In the genomic region with DNA sequence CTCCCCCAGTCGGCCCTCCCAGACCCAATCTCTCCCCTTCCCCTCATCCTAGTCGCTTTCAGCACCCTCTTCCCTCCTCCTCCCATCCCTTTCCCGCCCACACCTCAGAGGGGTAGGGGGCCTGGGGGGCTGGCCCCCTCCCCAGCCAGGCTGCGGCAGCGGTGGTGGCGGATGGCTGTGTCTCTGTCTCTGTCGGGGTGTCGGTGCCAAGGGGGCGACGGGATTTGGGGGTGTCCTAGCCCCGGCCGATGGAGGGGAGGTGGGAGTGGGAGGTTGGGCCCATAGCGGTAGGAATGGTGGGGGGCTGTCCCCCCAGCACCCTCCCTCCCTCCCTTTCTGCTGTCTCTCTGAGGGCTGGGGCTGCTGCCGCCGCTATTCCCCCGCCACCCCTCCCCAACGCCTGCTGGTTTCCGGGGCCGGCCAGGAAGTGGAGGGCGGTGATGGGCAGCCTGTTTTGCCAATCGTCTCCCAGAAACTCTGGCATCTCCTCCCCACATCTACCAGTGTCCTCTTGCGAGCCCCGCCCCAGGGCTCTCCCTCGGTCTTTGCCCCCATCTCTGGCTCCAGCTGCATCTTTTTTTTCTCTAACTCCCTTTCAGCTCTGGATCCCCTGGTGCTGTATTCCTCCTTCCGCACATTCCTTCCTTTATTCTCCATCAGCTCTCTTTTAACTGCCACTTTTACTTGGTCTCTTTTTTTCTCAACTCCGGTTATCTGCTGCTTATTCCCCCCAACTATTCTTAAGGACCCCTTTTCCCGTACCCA, we compare ENCODE assay signal across 1 cellular context.
TF ChIP-seq lines count a peak whose summit lies in the region.

Gene AGPAT1, minus strand, starts transcription at position 374 of the 765 bp plus-strand sequence. CDS start 4,588 bp downstream, outside the sequence.

TF ChIP-seq in K562, 482 proteins besides CTCF, POLR2A, EP300 and RAD21 (continued from another document and continues in another):
- TF ChIP-seq ZBTB2 (IDR thresholded peaks at IDR 0.05) (0 out of 2 replicates have a peak, but pooled peaks have one; percentile 22), TRIM25 (IDR thresholded peaks at IDR 0.05; ENCODE audit: borderline replicate concordance) (no peak), ZNF518B (CRISPR knock-in tag; IDR thresholded peaks at IDR 0.05) (no peak), SREBF2 (CRISPR knock-in tag; IDR thresholded peaks at IDR 0.05) (no peak), GABPA (tag; conservative IDR thresholded peaks at IDR 0.05; ENCODE audit: low read depth) (peak; percentile 97), FOXK1 (CRISPR knock-in tag; IDR thresholded peaks at IDR 0.05; ENCODE audit: borderline replicate concordance) (no peak), FOXM1 (IDR thresholded peaks at IDR 0.05; ENCODE audit: low read depth) (no peak), FOXM1 (CRISPR knock-in tag; IDR thresholded peaks at IDR 0.05; ENCODE audit: low read depth) (no peak), NFE2 (IDR thresholded peaks at IDR 0.05; ENCODE audit: low read depth) (no peak), NUFIP1 (IDR thresholded peaks at IDR 0.05; ENCODE audit: partially characterized antibody) (no peak), RFX5 (IDR thresholded peaks at IDR 0.05; ENCODE audit: low read depth, low read length) (no peak), TAF9B (IDR thresholded peaks at IDR 0.05; ENCODE audit: partially characterized antibody) (peak; percentile 7), SMAD2 (IDR thresholded peaks at IDR 0.05; ENCODE audit: low read depth, low read length) (no peak), GATA2 (CRISPR knock-in tag; IDR thresholded peaks at IDR 0.05) (no peak), GTF2F1 (IDR thresholded peaks at IDR 0.05; ENCODE audit: low read depth, low read length) (no peak), ZNF174 (CRISPR knock-in tag; IDR thresholded peaks at IDR 0.05) (0 out of 2 replicates have a peak, but pooled peaks have one; percentile 24), THAP12 (CRISPR knock-in tag; IDR thresholded peaks at IDR 0.05) (0 out of 2 replicates have a peak, but pooled peaks have one; percentile 50), ZNF785 (CRISPR knock-in tag; IDR thresholded peaks at IDR 0.05) (no peak), CXXC5 (CRISPR knock-in tag; IDR thresholded peaks at IDR 0.05) (peak; percentile 50; the same call in 1 of the 2 replicates), ZNF717 (CRISPR knock-in tag; IDR thresholded peaks at IDR 0.05) (no peak), KAT2B (IDR thresholded peaks at IDR 0.05; ENCODE audit: low read depth, low read length) (no peak), DACH1 (IDR thresholded peaks at IDR 0.05; ENCODE audit: partially characterized antibody) (no peak), OTX1 (CRISPR knock-in tag; IDR thresholded peaks at IDR 0.05) (peak; percentile 86), POLR2AphosphoS5 (IDR thresholded peaks at IDR 0.05; ENCODE audit: control insufficient read depth, insufficient read depth, low read depth, low read length) (peak; percentile 55; the same call in 1 of the 2 replicates), MXD1 (CRISPR knock-in tag; IDR thresholded peaks at IDR 0.05; ENCODE audit: borderline replicate concordance, poor library complexity, severe bottlenecking) (no peak), ZFP30 (CRISPR knock-in tag; IDR thresholded peaks at IDR 0.05; ENCODE audit: borderline replicate concordance) (no peak), ZC3H8 (IDR thresholded peaks at IDR 0.05) (no peak; the same call in 1 of the 2 replicates), TARDBP (IDR thresholded peaks at IDR 0.05) (no peak), KLF6 (CRISPR knock-in tag; IDR thresholded peaks at IDR 0.05; ENCODE audit: borderline replicate concordance) (no peak; the same call in 1 of the 2 replicates), ARNT (IDR thresholded peaks at IDR 0.05) (peak; percentile 45 to 84; a peak in 2 of 4 replicates), NRF1 (conservative IDR thresholded peaks at IDR 0.05 in 1 of 2, IDR thresholded peaks at IDR 0.05 in 1 of 2) (peak in 1 of 2 experiments; percentile 22; a peak in 1 of 4 replicates), RBBP5 (IDR thresholded peaks at IDR 0.05; ENCODE audit: borderline replicate concordance, insufficient read depth, low read length, poor library complexity, severe bottlenecking) (peak; percentile 75), PCBP1 (IDR thresholded peaks at IDR 0.05; ENCODE audit: low read depth, low read length, poor library complexity, severe bottlenecking) (peak; percentile 96)
- TF ChIP-seq, protein P1, sequence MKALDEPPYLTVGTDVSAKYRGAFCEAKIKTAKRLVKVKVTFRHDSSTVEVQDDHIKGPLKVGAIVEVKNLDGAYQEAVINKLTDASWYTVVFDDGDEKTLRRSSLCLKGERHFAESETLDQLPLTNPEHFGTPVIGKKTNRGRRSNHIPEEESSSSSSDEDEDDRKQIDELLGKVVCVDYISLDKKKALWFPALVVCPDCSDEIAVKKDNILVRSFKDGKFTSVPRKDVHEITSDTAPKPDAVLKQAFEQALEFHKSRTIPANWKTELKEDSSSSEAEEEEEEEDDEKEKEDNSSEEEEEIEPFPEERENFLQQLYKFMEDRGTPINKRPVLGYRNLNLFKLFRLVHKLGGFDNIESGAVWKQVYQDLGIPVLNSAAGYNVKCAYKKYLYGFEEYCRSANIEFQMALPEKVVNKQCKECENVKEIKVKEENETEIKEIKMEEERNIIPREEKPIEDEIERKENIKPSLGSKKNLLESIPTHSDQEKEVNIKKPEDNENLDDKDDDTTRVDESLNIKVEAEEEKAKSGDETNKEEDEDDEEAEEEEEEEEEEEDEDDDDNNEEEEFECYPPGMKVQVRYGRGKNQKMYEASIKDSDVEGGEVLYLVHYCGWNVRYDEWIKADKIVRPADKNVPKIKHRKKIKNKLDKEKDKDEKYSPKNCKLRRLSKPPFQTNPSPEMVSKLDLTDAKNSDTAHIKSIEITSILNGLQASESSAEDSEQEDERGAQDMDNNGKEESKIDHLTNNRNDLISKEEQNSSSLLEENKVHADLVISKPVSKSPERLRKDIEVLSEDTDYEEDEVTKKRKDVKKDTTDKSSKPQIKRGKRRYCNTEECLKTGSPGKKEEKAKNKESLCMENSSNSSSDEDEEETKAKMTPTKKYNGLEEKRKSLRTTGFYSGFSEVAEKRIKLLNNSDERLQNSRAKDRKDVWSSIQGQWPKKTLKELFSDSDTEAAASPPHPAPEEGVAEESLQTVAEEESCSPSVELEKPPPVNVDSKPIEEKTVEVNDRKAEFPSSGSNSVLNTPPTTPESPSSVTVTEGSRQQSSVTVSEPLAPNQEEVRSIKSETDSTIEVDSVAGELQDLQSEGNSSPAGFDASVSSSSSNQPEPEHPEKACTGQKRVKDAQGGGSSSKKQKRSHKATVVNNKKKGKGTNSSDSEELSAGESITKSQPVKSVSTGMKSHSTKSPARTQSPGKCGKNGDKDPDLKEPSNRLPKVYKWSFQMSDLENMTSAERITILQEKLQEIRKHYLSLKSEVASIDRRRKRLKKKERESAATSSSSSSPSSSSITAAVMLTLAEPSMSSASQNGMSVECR (CRISPR knock-in tag; IDR thresholded peaks at IDR 0.05) = no peak
- TF ChIP-seq, protein P2, sequence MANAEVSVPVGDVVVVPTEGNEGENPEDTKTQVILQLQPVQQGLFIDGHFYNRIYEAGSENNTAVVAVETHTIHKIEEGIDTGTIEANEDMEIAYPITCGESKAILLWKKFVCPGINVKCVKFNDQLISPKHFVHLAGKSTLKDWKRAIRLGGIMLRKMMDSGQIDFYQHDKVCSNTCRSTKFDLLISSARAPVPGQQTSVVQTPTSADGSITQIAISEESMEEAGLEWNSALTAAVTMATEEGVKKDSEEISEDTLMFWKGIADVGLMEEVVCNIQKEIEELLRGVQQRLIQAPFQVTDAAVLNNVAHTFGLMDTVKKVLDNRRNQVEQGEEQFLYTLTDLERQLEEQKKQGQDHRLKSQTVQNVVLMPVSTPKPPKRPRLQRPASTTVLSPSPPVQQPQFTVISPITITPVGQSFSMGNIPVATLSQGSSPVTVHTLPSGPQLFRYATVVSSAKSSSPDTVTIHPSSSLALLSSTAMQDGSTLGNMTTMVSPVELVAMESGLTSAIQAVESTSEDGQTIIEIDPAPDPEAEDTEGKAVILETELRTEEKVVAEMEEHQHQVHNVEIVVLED (CRISPR knock-in tag; IDR thresholded peaks at IDR 0.05) = 0 out of 2 replicates have a peak, but pooled peaks have one; percentile 12
- TF ChIP-seq, protein P3, sequence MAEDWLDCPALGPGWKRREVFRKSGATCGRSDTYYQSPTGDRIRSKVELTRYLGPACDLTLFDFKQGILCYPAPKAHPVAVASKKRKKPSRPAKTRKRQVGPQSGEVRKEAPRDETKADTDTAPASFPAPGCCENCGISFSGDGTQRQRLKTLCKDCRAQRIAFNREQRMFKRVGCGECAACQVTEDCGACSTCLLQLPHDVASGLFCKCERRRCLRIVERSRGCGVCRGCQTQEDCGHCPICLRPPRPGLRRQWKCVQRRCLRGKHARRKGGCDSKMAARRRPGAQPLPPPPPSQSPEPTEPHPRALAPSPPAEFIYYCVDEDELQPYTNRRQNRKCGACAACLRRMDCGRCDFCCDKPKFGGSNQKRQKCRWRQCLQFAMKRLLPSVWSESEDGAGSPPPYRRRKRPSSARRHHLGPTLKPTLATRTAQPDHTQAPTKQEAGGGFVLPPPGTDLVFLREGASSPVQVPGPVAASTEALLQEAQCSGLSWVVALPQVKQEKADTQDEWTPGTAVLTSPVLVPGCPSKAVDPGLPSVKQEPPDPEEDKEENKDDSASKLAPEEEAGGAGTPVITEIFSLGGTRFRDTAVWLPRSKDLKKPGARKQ (CRISPR knock-in tag; IDR thresholded peaks at IDR 0.05) = no peak
- TF ChIP-seq, protein P4, sequence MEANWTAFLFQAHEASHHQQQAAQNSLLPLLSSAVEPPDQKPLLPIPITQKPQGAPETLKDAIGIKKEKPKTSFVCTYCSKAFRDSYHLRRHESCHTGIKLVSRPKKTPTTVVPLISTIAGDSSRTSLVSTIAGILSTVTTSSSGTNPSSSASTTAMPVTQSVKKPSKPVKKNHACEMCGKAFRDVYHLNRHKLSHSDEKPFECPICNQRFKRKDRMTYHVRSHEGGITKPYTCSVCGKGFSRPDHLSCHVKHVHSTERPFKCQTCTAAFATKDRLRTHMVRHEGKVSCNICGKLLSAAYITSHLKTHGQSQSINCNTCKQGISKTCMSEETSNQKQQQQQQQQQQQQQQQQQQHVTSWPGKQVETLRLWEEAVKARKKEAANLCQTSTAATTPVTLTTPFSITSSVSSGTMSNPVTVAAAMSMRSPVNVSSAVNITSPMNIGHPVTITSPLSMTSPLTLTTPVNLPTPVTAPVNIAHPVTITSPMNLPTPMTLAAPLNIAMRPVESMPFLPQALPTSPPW (CRISPR knock-in tag; IDR thresholded peaks at IDR 0.05) = peak; percentile 100
